ENCODE assay signal across 8 cellular contexts in genomic region chr21:36747114-36747814, GRCh38. TPM values are rescaled to one million over a fixed set of nuclear protein-coding genes. Genes with fewer than 3 reads are reported as not detected.
A peak's percentile ranks its signal among the peaks of the same experiment; 100 is the strongest.
DNase-seq lines count a peak whose midpoint lies in the region; ATAC-seq and TF ChIP-seq lines count a peak whose summit lies in the region.

No MANE protein-coding gene starts in this region.

- in situ Hi-C loops in HAP-1 (cut with MboI; ENCODE audit: low sequenced_read_pairs) (no loop called here), gastrocnemius medialis (cut with MboI; ENCODE audit: low sequenced_read_pairs in 4 of 4) (no loop called here)

- no peak overlapping the region for H3K27ac ChIP-seq in right atrium auricular region
- no peak overlapping the region for H3K27ac ChIP-seq in gastrocnemius medialis

- peaks cover 11% of the 10 kb centered on the region for H3K36me3 Mint-ChIP-seq in activated CD8-positive, alpha-beta T cell treated with anti-CD3 and anti-CD28 coated beads for 36 hours (ENCODE audit: low read depth)

- H3K27me3 ChIP-seq in HAP-1 (ENCODE audit: low read depth) (no peaks in the 10 kb centered on the region), right atrium auricular region (no peaks in the 10 kb centered on the region), gastrocnemius medialis (no peaks in the 10 kb centered on the region)

- no peak for TF ChIP-seq CTCF in activated CD8-positive, alpha-beta T cell treated with anti-CD3 and anti-CD28 coated beads for 36 hours (IDR thresholded peaks at IDR 0.05)
- TF ChIP-seq CTCF in right atrium auricular region (IDR thresholded peaks at IDR 0.05) (no peak), gastrocnemius medialis (IDR thresholded peaks at IDR 0.05 in 4 of 5, conservative IDR thresholded peaks at IDR 0.05 in 1 of 5) (no peak)

- TF ChIP-seq POLR2A in gastrocnemius medialis (IDR thresholded peaks at IDR 0.05): no peak

- peaks cover 11% of the 10 kb centered on the region for H3K4me1 Mint-ChIP-seq in activated CD8-positive, alpha-beta T cell treated with anti-CD3 and anti-CD28 coated beads for 36 hours (ENCODE audit: low read depth)

- peak overlapping the region; percentile 18 for H3K4me3 ChIP-seq in HAP-1
- peak overlapping the region; percentile 26 to 54 for H3K4me3 ChIP-seq in right atrium auricular region
- H3K4me3 ChIP-seq in gastrocnemius medialis: peak overlapping the region; percentile 16 to 47 (median 28)

- H3K4me1 ChIP-seq in HAP-1 (peaks cover 32% of the 10 kb centered on the region), right atrium auricular region (peaks cover 0 to 13% of the 10 kb centered on the region in 2 donors), gastrocnemius medialis (peaks cover 5 to 9% of the 10 kb centered on the region in 2 donors)

- intact Hi-C loops in activated CD8-positive, alpha-beta T cell treated with anti-CD3 and anti-CD28 coated beads for 36 hours (cut with micrococcal nuclease): loop anchor here (5.0 kb wide), 1 partner anchor 180 kb away; no protein-coding TSS in a partner anchor
- intact Hi-C loops in gastrocnemius medialis (cut with DNase I; ENCODE audit: low total_unique reads): loop anchor here (5.0 kb wide), 2 partner anchors 105 to 180 kb away; no protein-coding TSS in a partner anchor

- ATAC-seq in activated CD8-positive, alpha-beta T cell treated with anti-CD3 and anti-CD28 coated beads for 36 hours: peak; percentile 22
- ATAC-seq in gastrocnemius medialis (peak; percentile 39 to 51), GM18873 (IDR thresholded peaks at IDR 0.05; ENCODE audit: low FRiP score, unreplicated experiment) (no peak), GM18870 (IDR thresholded peaks at IDR 0.05; ENCODE audit: unreplicated experiment) (no peak)

- no peaks in the 10 kb centered on the region for H3K9me3 ChIP-seq in HAP-1
- H3K9me3 ChIP-seq in right atrium auricular region: no peaks in the 10 kb centered on the region
- H3K9me3 ChIP-seq in gastrocnemius medialis: no peaks in the 10 kb centered on the region

- peaks cover 38% of the 10 kb centered on the region for H3K27me3 Mint-ChIP-seq in activated CD8-positive, alpha-beta T cell treated with anti-CD3 and anti-CD28 coated beads for 36 hours

- no peaks in the 10 kb centered on the region for H3K36me3 ChIP-seq in HAP-1 (replicated peaks)
- no peaks in the 10 kb centered on the region for H3K36me3 ChIP-seq in right atrium auricular region
- no peaks in the 10 kb centered on the region for H3K36me3 ChIP-seq in gastrocnemius medialis

- POLR2A ChIA-PET in activated CD8-positive, alpha-beta T cell treated with anti-CD3 and anti-CD28 coated beads for 36 hours (lab: Charles Lee): no interaction called here

- H3K27ac Mint-ChIP-seq in activated CD8-positive, alpha-beta T cell treated with anti-CD3 and anti-CD28 coated beads for 36 hours: no peak overlapping the region

- CTCF ChIA-PET in activated CD8-positive, alpha-beta T cell treated with anti-CD3 and anti-CD28 coated beads for 36 hours (lab: Charles Lee): interaction anchor here (0.9 to 4.9 kb wide), 8 partner anchors 12 to 189 kb away, joined by 3 to 15 read pairs (median 4); no protein-coding TSS in a partner anchor

- peak in 1 of 2 experiments; percentile 62 for DNase-seq in HAP-1 (ENCODE audit: low spot score in 2 of 2)
- DNase-seq in activated CD8-positive, alpha-beta T cell treated with anti-CD3 and anti-CD28 coated beads for 36 hours: no peak
- no peak for DNase-seq in right atrium auricular region (ENCODE audit: low spot score)
- no peak for DNase-seq in gastrocnemius medialis
- no peak for DNase-seq in NCI-H2081 (lab: John Stamatoyannopoulos, UW)
- DNase-seq in T-helper 9 cell: no peak

- peak overlapping the region; percentile 44 for H3K4me3 Mint-ChIP-seq in activated CD8-positive, alpha-beta T cell treated with anti-CD3 and anti-CD28 coated beads for 36 hours

- H3K9me3 Mint-ChIP-seq in activated CD8-positive, alpha-beta T cell treated with anti-CD3 and anti-CD28 coated beads for 36 hours: no peaks in the 10 kb centered on the region

RNA-seq across cellular contexts. Expression of gene SIM2, which starts 48.3 kb away (rescaled TPM):
- not detected for total RNA-seq in activated CD8-positive, alpha-beta T cell treated with anti-CD3 and anti-CD28 coated beads for 36 hours
- total RNA-seq in right atrium auricular region: not detected
- 1 to 10 TPM in 3 of 4 donors, under 1 TPM in 1; 1.00 to 9.3 (median 4.1) TPM for total RNA-seq in gastrocnemius medialis

Comparison
In these comparisons a context has a peak if more than half of its experiments do, and no peak if none do; other contexts are left out.
1. ATAC-seq: peak in activated CD8-positive, alpha-beta T cell treated with anti-CD3 and anti-CD28 coated beads for 36 hours (single experiment) and gastrocnemius medialis (2 of 2); none in GM18873 (single experiment) and GM18870 (single experiment).
2. Peak in every context shown above with its lines, with median percentiles within 50 percentile points of each other: H3K4me3 ChIP-seq.